30 cellular contexts compared by ENCODE assay signal in the genomic region with DNA sequence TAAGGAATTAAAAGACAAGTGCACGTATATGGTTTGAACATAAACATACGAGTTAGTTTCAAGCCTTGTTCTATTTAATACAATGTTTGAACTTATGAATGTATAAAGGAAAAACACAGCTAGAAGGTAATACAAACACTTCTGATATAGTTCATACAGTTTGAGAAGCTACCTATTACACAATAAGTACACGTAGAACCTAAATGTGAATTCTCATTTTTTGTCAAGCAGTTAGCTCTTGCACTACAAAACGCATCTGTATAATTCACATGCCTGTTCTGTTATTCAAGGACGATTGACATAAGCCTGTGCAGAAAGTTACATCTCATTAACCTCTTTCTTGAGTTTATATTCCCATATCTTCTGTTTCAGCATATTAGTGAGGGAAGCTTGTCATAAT. TPM values are rescaled to one million over a fixed set of nuclear protein-coding genes. Genes with fewer than 3 reads are reported as not detected.
"Had no signal": no experiment of that assay in that cellular context is flagged by ENCODE, and none has a peak within 500 bp of the region (broad histone marks: within the 10 kb centered on the region; RNA-seq: fewer than 3 reads in every experiment).

No MANE protein-coding gene starts in this region.

- H3K9ac ChIP-seq: KMS-11 had no signal

- H3K4me1 ChIP-seq: breast epithelium had no signal

- H3K36me3 Mint-ChIP-seq: activated naive CD8-positive, alpha-beta T cell treated with anti-CD3 and anti-CD28 coated beads, Interleukin-2, amount 10 ng/mL, durations not matched to agents 7 days and 5 days had no signal

- H3K27ac Mint-ChIP-seq: activated CD4-positive, alpha-beta memory T cell treated with anti-CD3 and anti-CD28 coated beads, Interleukin-2, amount 10 ng/mL, durations not matched to agents 7 days and 5 days; activated CD4-positive, alpha-beta T cell treated with anti-CD3 and anti-CD28 coated beads for 36 hours; activated naive CD8-positive, alpha-beta T cell treated with anti-CD3 and anti-CD28 coated beads, Interleukin-2, amount 10 ng/mL, durations not matched to agents 7 days and 5 days; activated T-helper 2 cell treated with anti-CD3 and anti-CD28 coated beads, Interferon-gamma antibody, Interleukin-2, Interleukin-4, amounts not matched to agents 10 μg/mL and 5 μg/mL and 100 μg/mL, durations not matched to agents 14 hours and 24 hours and 36 hours had no signal

- H3K4me3 Mint-ChIP-seq: activated CD4-positive, alpha-beta memory T cell treated with anti-CD3 and anti-CD28 coated beads, Interleukin-2, amount 10 ng/mL, durations not matched to agents 7 days and 5 days; activated CD4-positive, alpha-beta T cell treated with anti-CD3 and anti-CD28 coated beads for 36 hours; activated naive CD8-positive, alpha-beta T cell treated with anti-CD3 and anti-CD28 coated beads, Interleukin-2, amount 10 ng/mL, durations not matched to agents 7 days and 5 days had no signal

- H3K9me3 Mint-ChIP-seq: activated CD4-positive, alpha-beta memory T cell treated with anti-CD3 and anti-CD28 coated beads, Interleukin-2, amount 10 ng/mL, durations not matched to agents 7 days and 5 days; activated naive CD8-positive, alpha-beta T cell treated with anti-CD3 and anti-CD28 coated beads, Interleukin-2, amount 10 ng/mL, durations not matched to agents 7 days and 5 days; activated T-helper 2 cell treated with anti-CD3 and anti-CD28 coated beads, Interferon-gamma antibody, Interleukin-2, Interleukin-4, amounts not matched to agents 10 μg/mL and 5 μg/mL and 100 μg/mL, durations not matched to agents 14 hours and 24 hours and 36 hours had no signal

- H3K36me3 ChIP-seq: adrenal gland, breast epithelium, WERI-Rb-1 had no signal

- H3K9me3 ChIP-seq: adrenal gland, breast epithelium had no signal

- DNase-seq: activated CD4-positive, alpha-beta memory T cell treated with anti-CD3 and anti-CD28 coated beads, Interleukin-2, amount 10 ng/mL, durations not matched to agents 7 days and 5 days; activated CD4-positive, alpha-beta T cell treated with anti-CD3 and anti-CD28 coated beads for 36 hours; activated CD4-positive, alpha-beta T cell treated with anti-CD3 and anti-CD28 coated beads, Interleukin-2, amount 50 U/mL, for 1 hour; activated gamma-delta T cell treated with Interleukin-2 at 50 U/mL for 16 hours; activated naive CD4-positive, alpha-beta T cell treated with anti-CD3 and anti-CD28 coated beads, Interleukin-2, amount 50 U/mL, for 16 hours; activated naive CD8-positive, alpha-beta T cell treated with anti-CD3 and anti-CD28 coated beads, Interleukin-2, amount 10 ng/mL, durations not matched to agents 7 days and 5 days; activated T-cell treated with anti-CD3 and anti-CD28 coated beads for 4 hours; activated T-cell treated with anti-CD3 and anti-CD28 coated beads, Interleukin-2, amount 50 U/mL, for 48 hours; adrenal gland; anterior cingulate cortex; NCI-H1092 treated with DMSO at 0.1 percent for 48 hours; NCI-H1417 treated with DMSO at 0.1 percent for 48 hours; NCI-H1694; NCI-H2029; NCI-H2107; NCI-H2171 treated with DMSO at 0.1 percent for 48 hours; NCI-H226; NCI-H526 treated with DMSO at 0.1 percent for 48 hours; NCI-H82; SIG-M5; T-helper 1 cell; WERI-Rb-1 had no signal

- ATAC-seq: activated CD4-positive, alpha-beta T cell treated with anti-CD3 and anti-CD28 coated beads for 36 hours had no signal

- H3K4me3 ChIP-seq: adrenal gland, breast epithelium had no signal

- H3K27ac ChIP-seq: adrenal gland, breast epithelium, KMS-11, WERI-Rb-1 had no signal

RNA-seq across cellular contexts. Expression of gene LRP1B, which starts 2.7 kb away (rescaled TPM):
- total RNA-seq: activated CD4-positive, alpha-beta memory T cell treated with anti-CD3 and anti-CD28 coated beads, Interleukin-2, amount 10 ng/mL, durations not matched to agents 7 days and 5 days; activated CD4-positive, alpha-beta T cell treated with anti-CD3 and anti-CD28 coated beads for 36 hours; activated CD8-positive, alpha-beta memory T cell treated with anti-CD3 and anti-CD28 coated beads for 36 hours; activated naive CD8-positive, alpha-beta T cell treated with anti-CD3 and anti-CD28 coated beads, Interleukin-2, amount 10 ng/mL, durations not matched to agents 7 days and 5 days; activated T-helper 2 cell treated with anti-CD3 and anti-CD28 coated beads, Interferon-gamma antibody, Interleukin-2, Interleukin-4, amounts not matched to agents 10 μg/mL and 5 μg/mL and 100 μg/mL, durations not matched to agents 14 hours and 24 hours and 36 hours; MCF 10A; OCI-LY7; RPMI7951; T-helper 2 cell treated with Interferon-gamma antibody and Interleukin-4, amounts not matched to agents 100 ng/mL and 5 ng/mL, for 36 hours had no signal
